Comparison of ENCODE assay signal across 9 cellular contexts in genomic region chr3:15050405-15051092, GRCh38. TPM values are rescaled to one million over a fixed set of nuclear protein-coding genes. Genes with fewer than 3 reads are reported as not detected.
A peak's percentile ranks its signal among the peaks of the same experiment; 100 is the strongest.
DNase-seq lines count a peak whose midpoint lies in the region; ATAC-seq and TF ChIP-seq lines count a peak whose summit lies in the region.
"Had no signal": no experiment of that assay in that cellular context is flagged by ENCODE, and none has a peak within 500 bp of the region (broad histone marks: within the 10 kb centered on the region; RNA-seq: fewer than 3 reads in every experiment).

No MANE protein-coding gene starts in this region.

- 0 out of 2 replicates have a peak, but pooled peaks cover 4% of the 10 kb centered on the region for H3F3A ChIP-seq in OCI-LY1 (ENCODE audit: insufficient read depth, low read length)

- H3K79me2 ChIP-seq in OCI-LY1 (ENCODE audit: insufficient read depth, low read length): peaks cover 26% of the 10 kb centered on the region

- H3K36me3 ChIP-seq in OCI-LY1 (ENCODE audit: insufficient read depth, low read length) (peaks cover 93% of the 10 kb centered on the region), aorta (ENCODE audit: control insufficient read depth in 1 of 2, insufficient read depth in 2 of 2, low read length in 1 of 2) (peaks cover 2 to 6% of the 10 kb centered on the region in 2 donors)

- no peaks in the 10 kb centered on the region for H3K27me3 Mint-ChIP-seq in stimulated activated naive CD8-positive, alpha-beta T cell treated with anti-CD3 and anti-CD28 coated beads, Interleukin-15, Interleukin-2, amounts not matched to agents 100 ng/mL and 50 ng/mL, for 24 hours
- no peaks in the 10 kb centered on the region for H3K27me3 Mint-ChIP-seq in type B pancreatic cell

- H3K27ac Mint-ChIP-seq in stimulated activated naive CD8-positive, alpha-beta T cell treated with anti-CD3 and anti-CD28 coated beads, Interleukin-15, Interleukin-2, amounts not matched to agents 100 ng/mL and 50 ng/mL, for 24 hours: peak overlapping the region; percentile 75
- peak overlapping the region; percentile 8 for H3K27ac Mint-ChIP-seq in type B pancreatic cell

- H3K9me3 Mint-ChIP-seq in stimulated activated naive CD8-positive, alpha-beta T cell treated with anti-CD3 and anti-CD28 coated beads, Interleukin-15, Interleukin-2, amounts not matched to agents 100 ng/mL and 50 ng/mL, for 24 hours: peaks cover 4% of the 10 kb centered on the region
- H3K9me3 Mint-ChIP-seq in type B pancreatic cell: no peaks in the 10 kb centered on the region

- H3K9me2 ChIP-seq in OCI-LY1 (ENCODE audit: low read depth, low read length): no peaks in the 10 kb centered on the region

- intact Hi-C loops in aorta (cut with DNase I): no loop called here

- H3K4me1 ChIP-seq in OCI-LY1 (ENCODE audit: insufficient read depth, low read length, severe bottlenecking): peaks cover 34% of the 10 kb centered on the region
- no peaks in the 10 kb centered on the region for H3K4me1 ChIP-seq in aorta (ENCODE audit: control insufficient read depth in 1 of 2, insufficient read depth in 2 of 2, low read length in 2 of 2)

- H3K4me2 ChIP-seq in OCI-LY1 (ENCODE audit: low read length): peak overlapping the region; percentile 33; the same call in 1 of the 2 replicates

- peak overlapping the region; percentile 25; the same call in 1 of the 2 replicates for H3K9ac ChIP-seq in OCI-LY1 (ENCODE audit: low read length)

- H4K20me1 ChIP-seq in OCI-LY1 (ENCODE audit: insufficient read depth, low read length): no peaks in the 10 kb centered on the region; the same call in 1 of the 2 replicates

- ATAC-seq in stimulated activated naive CD8-positive, alpha-beta T cell treated with anti-CD3 and anti-CD28 coated beads, Interleukin-15, Interleukin-2, amounts not matched to agents 100 U/mL and 50 U/mL, for 24 hours: no peak
- ATAC-seq in HG02798 (IDR thresholded peaks at IDR 0.05; ENCODE audit: poor library complexity, unreplicated experiment): peak; percentile 78
- no peak for ATAC-seq in aorta (ENCODE audit: low FRiP score)

- peaks cover 89% of the 10 kb centered on the region for H3K36me3 Mint-ChIP-seq in stimulated activated naive CD8-positive, alpha-beta T cell treated with anti-CD3 and anti-CD28 coated beads, Interleukin-15, Interleukin-2, amounts not matched to agents 100 ng/mL and 50 ng/mL, for 24 hours (ENCODE audit: low read depth)
- H3K36me3 Mint-ChIP-seq in type B pancreatic cell: peaks cover 21% of the 10 kb centered on the region

- DNase-seq in stimulated activated naive CD8-positive, alpha-beta T cell treated with anti-CD3 and anti-CD28 coated beads, Interleukin-15, Interleukin-2, amounts not matched to agents 100 U/mL and 50 U/mL, for 24 hours: no peak
- no peak for DNase-seq in type B pancreatic cell (ENCODE audit: extremely low spot score, unreplicated experiment)
- DNase-seq in aorta: no peak
- no peak for DNase-seq in T-helper 2 cell
- DNase-seq in NCI-H345 treated with DMSO at 0.1 percent for 48 hours (lab: John Stamatoyannopoulos, UW; ENCODE audit: unreplicated experiment): no peak
- DNase-seq: stimulated activated CD4-positive, alpha-beta T cell treated with anti-CD3 and anti-CD28 coated beads, Interleukin-15, amount 100 ng/mL, for 24 hours had no signal

- H3K4me3 Mint-ChIP-seq in stimulated activated naive CD8-positive, alpha-beta T cell treated with anti-CD3 and anti-CD28 coated beads, Interleukin-15, Interleukin-2, amounts not matched to agents 100 ng/mL and 50 ng/mL, for 24 hours: no peak overlapping the region
- H3K4me3 Mint-ChIP-seq in type B pancreatic cell: no peak overlapping the region

- no peak for TF ChIP-seq CTCF in OCI-LY1 (IDR thresholded peaks at IDR 0.05; ENCODE audit: low read length)
- no peak for TF ChIP-seq CTCF in type B pancreatic cell (conservative IDR thresholded peaks at IDR 0.05)

- WGBS in aorta, 2 donors: 86 to 92% methylated on average over 3 of the region's 3 CpGs

- H3K9me3 ChIP-seq in OCI-LY1 (ENCODE audit: low read length) (no peaks in the 10 kb centered on the region), aorta (ENCODE audit: control insufficient read depth, low read length) (no peaks in the 10 kb centered on the region)

- H3K27ac ChIP-seq in OCI-LY1 (ENCODE audit: low read depth, low read length, poor library complexity, severe bottlenecking): peak overlapping the region; percentile 83
- no peak overlapping the region for H3K27ac ChIP-seq in aorta (ENCODE audit: low read depth in 1 of 2, low read length in 2 of 2)

- H3K27me3 ChIP-seq in OCI-LY1 (ENCODE audit: insufficient read depth, low read length): no peaks in the 10 kb centered on the region
- H3K27me3 ChIP-seq in aorta (ENCODE audit: control insufficient read depth in 1 of 2, insufficient read depth in 2 of 2, low read length in 1 of 2): no peaks in the 10 kb centered on the region

- no peak overlapping the region for H2AFZ ChIP-seq in OCI-LY1 (ENCODE audit: low read length)

- no peak overlapping the region for H3K4me3 ChIP-seq in OCI-LY1 (ENCODE audit: low read depth, low read length, poor library complexity, severe bottlenecking)
- no peak overlapping the region for H3K4me3 ChIP-seq in aorta (ENCODE audit: low read length in 2 of 2)

- H3K4me1 Mint-ChIP-seq in stimulated activated naive CD8-positive, alpha-beta T cell treated with anti-CD3 and anti-CD28 coated beads, Interleukin-15, Interleukin-2, amounts not matched to agents 100 ng/mL and 50 ng/mL, for 24 hours (ENCODE audit: low read depth): peaks cover 52% of the 10 kb centered on the region
- H3K4me1 Mint-ChIP-seq in type B pancreatic cell (ENCODE audit: unreplicated experiment): no peaks in the 10 kb centered on the region

RNA-seq across cellular contexts. Expression of gene MRPS25, which starts 14.6 kb away (rescaled TPM):
- 71.7 and 79.7 TPM in 2 replicates for total RNA-seq in type B pancreatic cell (ENCODE audit: low replicate concordance)
- total RNA-seq in aorta: 10 to 100 TPM; 27.5 to 37.6 TPM
- 10 to 100 TPM; 10.8 to 31.8 TPM for polyA plus RNA-seq in aorta

RNA-seq across cellular contexts. Expression of gene RBSN, which starts 48.4 kb away (rescaled TPM):
- total RNA-seq in type B pancreatic cell (ENCODE audit: low replicate concordance): 20.5 and 29.1 TPM in 2 replicates
- total RNA-seq in aorta: 10 to 100 TPM; 32.4 to 39.2 TPM
- 10 to 100 TPM; 12.9 to 13.8 TPM for polyA plus RNA-seq in aorta
